Comparison of ENCODE assay signal across 24 cellular contexts in genomic region chr3:179735321-179735720, GRCh38.
DNase-seq lines count a peak whose midpoint lies in the region; ATAC-seq, FAIRE-seq and TF ChIP-seq lines count a peak whose summit lies in the region.
"Had no signal": no experiment of that assay in that cellular context is flagged by ENCODE, and none has a peak within 500 bp of the region (broad histone marks: within the 10 kb centered on the region; RNA-seq: fewer than 3 reads in every experiment).

No MANE protein-coding gene starts in this region.

- H3K27ac ChIP-seq in HepG2 (ENCODE audit: extremely low read length, insufficient read depth, low read length) (peak overlapping the region; percentile 77), right lobe of liver (no peak overlapping the region)
- H3K27ac ChIP-seq: HL-60, Peyer's patch had no signal

- no TSS peak for BruUV-seq in HepG2 (replicated peaks; lab: Mats Ljungman, UMichigan)

- POLR2A ChIA-PET in HepG2 (lab: Yijun Ruan, JAX): interaction anchor here (1.3 to 1.5 kb wide), 3 partner anchors 74 to 131 kb away, joined by 3 to 4 read pairs (median 3); partner anchors contain the start of genes MRPL47 and NDUFB5

- H4K20me1 ChIP-seq in HepG2 (ENCODE audit: insufficient read depth, low read length): no peaks in the 10 kb centered on the region

- peaks cover 14 to 25% of the 10 kb centered on the region in 2 experiments; a peak in 4 of 5 replicates for H3K36me3 ChIP-seq in HepG2 (replicated peaks in 1 of 2; ENCODE audit: control insufficient read depth in 1 of 2, insufficient read depth in 2 of 2, low read length in 2 of 2)
- peaks cover 0 to 3% (median 0%) of the 10 kb centered on the region in 4 donors for H3K36me3 ChIP-seq in right lobe of liver
- H3K36me3 ChIP-seq: Peyer's patch had no signal

- H3K27me3 ChIP-seq in HepG2 (ENCODE audit: control insufficient read depth in 1 of 2, insufficient read depth in 2 of 2, low read length in 2 of 2) (no peaks in the 10 kb centered on the region), right lobe of liver (no peaks in the 10 kb centered on the region)
- H3K27me3 ChIP-seq: Peyer's patch had no signal

- H3K9me3 ChIP-seq in HepG2 (ENCODE audit: low read length): no peaks in the 10 kb centered on the region
- no peaks in the 10 kb centered on the region for H3K9me3 ChIP-seq in right lobe of liver
- H3K9me3 ChIP-seq: Caco-2, Peyer's patch, SK-N-SH had no signal

- TF ChIP-seq EP300 in HepG2 (IDR thresholded peaks at IDR 0.05; ENCODE audit: low read depth in 2 of 2, low read length in 2 of 2) (no peak), HepG2 (CRISPR knock-in tag; IDR thresholded peaks at IDR 0.05; ENCODE audit: borderline replicate concordance) (no peak)

- H3K4me1 Mint-ChIP-seq in neural crest cell: no peaks in the 10 kb centered on the region
- H3K4me1 Mint-ChIP-seq in type B pancreatic cell (ENCODE audit: unreplicated experiment): no peaks in the 10 kb centered on the region
- H3K4me1 Mint-ChIP-seq in glutamatergic neuron (ENCODE audit: low read depth, unreplicated experiment): peaks cover 21% of the 10 kb centered on the region

- H3K9ac ChIP-seq in HepG2 (ENCODE audit: insufficient read depth, low read depth, low read length): peak overlapping the region; percentile 56
- H3K9ac ChIP-seq: SK-N-SH had no signal

- no peak for DNase-seq in HepG2 (ENCODE audit: low spot score)
- DNase-seq in right lobe of liver: no peak
- peak; percentile 42 for DNase-seq in NCI-H1048 (lab: John Stamatoyannopoulos, UW)
- no peak for DNase-seq in neural crest cell (ENCODE audit: low read depth, low spot score)
- no peak for DNase-seq in type B pancreatic cell (ENCODE audit: extremely low spot score, unreplicated experiment)
- no peak for DNase-seq in glutamatergic neuron
- DNase-seq in frontal cortex (ENCODE audit: low spot score in 2 of 2): no peak
- DNase-seq: C1 segment of cervical spinal cord; Caco-2; CD4-positive, alpha-beta memory T cell; DMS79 treated with DMSO at 0.1 percent for 48 hours; GF-D8; Karpas-422; MV-4-11; NCI-H1105 treated with DMSO at 0.1 percent for 48 hours; NCI-H146; NCI-H2029; NCI-H2227 treated with DMSO at 0.1 percent for 48 hours; NCI-H69; Peyer's patch; SK-N-SH had no signal

- H3K4me3 Mint-ChIP-seq in neural crest cell: no peak overlapping the region
- no peak overlapping the region for H3K4me3 Mint-ChIP-seq in type B pancreatic cell
- no peak overlapping the region for H3K4me3 Mint-ChIP-seq in glutamatergic neuron (ENCODE audit: unreplicated experiment)
- H3K4me3 Mint-ChIP-seq: CD4-positive, alpha-beta memory T cell had no signal

- peaks cover 27% of the 10 kb centered on the region for H3K79me2 ChIP-seq in HepG2 (ENCODE audit: insufficient read depth, low read length)

- TF ChIP-seq RAD21 in HepG2 (CRISPR knock-in tag; IDR thresholded peaks at IDR 0.05): no peak

- no peak for TF ChIP-seq POLR2A in HepG2 (IDR thresholded peaks at IDR 0.05; ENCODE audit: insufficient read depth in 1 of 2, low read depth in 2 of 2, low read length in 2 of 2)
- TF ChIP-seq POLR2A in right lobe of liver (IDR thresholded peaks at IDR 0.05): no peak

- CTCF ChIA-PET in HepG2 (lab: Yijun Ruan, JAX; ENCODE audit: low intra/inter-chr PET ratio, low total read pairs): no interaction called here

- H2AFZ ChIP-seq in HepG2 (ENCODE audit: low read length): no peak overlapping the region

- no peak for ATAC-seq in HepG2
- no peak for ATAC-seq in right lobe of liver
- no peak for ATAC-seq in GM18907 (IDR thresholded peaks at IDR 0.05; ENCODE audit: unreplicated experiment)

- FAIRE-seq in HepG2 (lab: Jason Lieb, UNC) (no peak), frontal cortex (lab: Jason Lieb, UNC) (no peak)
- FAIRE-seq: GM12892 had no signal

- H3K4me3 ChIP-seq in HepG2 (replicated peaks in 1 of 3; ENCODE audit: insufficient read depth in 1 of 3, low read depth in 2 of 3, low read length in 3 of 3): peak overlapping the region in 1 of 3 experiments; percentile 19; a peak in 1 of 6 replicates
- H3K4me3 ChIP-seq in right lobe of liver: no peak overlapping the region
- H3K4me3 ChIP-seq: Peyer's patch had no signal

- H3K4me1 ChIP-seq in HepG2 (ENCODE audit: insufficient read depth, low read length) (peaks cover 94% of the 10 kb centered on the region), right lobe of liver (peaks cover 0 to 18% (median 4%) of the 10 kb centered on the region in 4 donors)
- H3K4me1 ChIP-seq: Peyer's patch had no signal

- no peaks in the 10 kb centered on the region for H3K9me3 Mint-ChIP-seq in neural crest cell
- no peaks in the 10 kb centered on the region for H3K9me3 Mint-ChIP-seq in type B pancreatic cell
- H3K9me3 Mint-ChIP-seq in glutamatergic neuron (ENCODE audit: unreplicated experiment): no peaks in the 10 kb centered on the region
- H3K9me3 Mint-ChIP-seq: CD4-positive, alpha-beta memory T cell had no signal

- H3K36me3 Mint-ChIP-seq in neural crest cell (ENCODE audit: low read depth): peaks cover 16% of the 10 kb centered on the region
- H3K36me3 Mint-ChIP-seq in type B pancreatic cell: peaks cover 12% of the 10 kb centered on the region
- no peaks in the 10 kb centered on the region for H3K36me3 Mint-ChIP-seq in glutamatergic neuron (ENCODE audit: unreplicated experiment)

- H3K27me3 Mint-ChIP-seq in neural crest cell (ENCODE audit: low read depth): no peaks in the 10 kb centered on the region
- no peaks in the 10 kb centered on the region for H3K27me3 Mint-ChIP-seq in type B pancreatic cell
- no peaks in the 10 kb centered on the region for H3K27me3 Mint-ChIP-seq in glutamatergic neuron (ENCODE audit: unreplicated experiment)
- H3K27me3 Mint-ChIP-seq: CD4-positive, alpha-beta memory T cell had no signal

- H3K27ac Mint-ChIP-seq in neural crest cell (ENCODE audit: unreplicated experiment) (peak overlapping the region; percentile 68), type B pancreatic cell (peak overlapping the region; percentile 53), glutamatergic neuron (ENCODE audit: unreplicated experiment) (no peak overlapping the region)

- TF ChIP-seq CTCF in HepG2 (CRISPR knock-in tag; IDR thresholded peaks at IDR 0.05) (no peak), right lobe of liver (IDR thresholded peaks at IDR 0.05) (no peak), neural crest cell (conservative IDR thresholded peaks at IDR 0.05) (no peak), type B pancreatic cell (conservative IDR thresholded peaks at IDR 0.05) (no peak), glutamatergic neuron (IDR thresholded peaks at IDR 0.05; ENCODE audit: partially characterized antibody, unreplicated experiment) (no peak)

- H3K4me2 ChIP-seq in HepG2 (ENCODE audit: low read depth, low read length): peak overlapping the region; percentile 68
- H3K4me2 ChIP-seq: SK-N-SH had no signal

- intact Hi-C loops in HepG2 (cut with micrococcal nuclease; ENCODE audit: unreplicated experiment): no loop called here
- intact Hi-C loops in right lobe of liver (cut with DNase I): no loop called here

- in situ Hi-C loops in HepG2 (cut with HindIII; ENCODE audit: extremely low pct_ligation_motif_present, low pct_unique_long_range_greater_than_20kb): no loop called here

TF ChIP-seq in HepG2, 621 proteins besides CTCF, POLR2A, EP300 and RAD21:
- TF ChIP-seq PITX1 (CRISPR knock-in tag; IDR thresholded peaks at IDR 0.05) (no peak), ZNF280D (CRISPR knock-in tag; IDR thresholded peaks at IDR 0.05) (no peak), BRD4 (CRISPR knock-in tag; IDR thresholded peaks at IDR 0.05) (no peak), MAX (IDR thresholded peaks at IDR 0.05) (no peak), ZNF20 (CRISPR knock-in tag; IDR thresholded peaks at IDR 0.05) (no peak), ZNF616 (CRISPR knock-in tag; IDR thresholded peaks at IDR 0.05; ENCODE audit: low read depth) (no peak), POLR2AphosphoS5 (IDR thresholded peaks at IDR 0.05; ENCODE audit: low read depth, low read length) (no peak), NR2F6 (IDR thresholded peaks at IDR 0.05) (no peak), NR2F6 (CRISPR knock-in tag; IDR thresholded peaks at IDR 0.05) (no peak), FOSL2 (CRISPR knock-in tag; IDR thresholded peaks at IDR 0.05) (no peak), ZNF333 (CRISPR knock-in tag; IDR thresholded peaks at IDR 0.05; ENCODE audit: borderline replicate concordance) (no peak), AGO2 (optimal IDR thresholded peaks at IDR 0.05; ENCODE audit: low read depth, low read length) (no peak), TCF7 (IDR thresholded peaks at IDR 0.05; ENCODE audit: low read depth) (no peak)
